Comparison of ENCODE assay signal across 1 cellular context in genomic region chr15:32677238-32677750, GRCh38.
A peak's percentile ranks its signal among the peaks of the same experiment; 100 is the strongest.
TF ChIP-seq lines count a peak whose summit lies in the region.

No MANE protein-coding gene starts in this region.

TF ChIP-seq in HepG2, 621 proteins besides CTCF, POLR2A, EP300 and RAD21 (continued from another document and continues in another):
- TF ChIP-seq ZNF704 (CRISPR knock-in tag; IDR thresholded peaks at IDR 0.05; ENCODE audit: borderline replicate concordance) (no peak), ZNF570 (CRISPR knock-in tag; IDR thresholded peaks at IDR 0.05; ENCODE audit: borderline replicate concordance) (no peak), REPIN1 (CRISPR knock-in tag; IDR thresholded peaks at IDR 0.05; ENCODE audit: borderline replicate concordance, low read depth) (no peak; the same call in 1 of the 2 replicates), SOX5 (CRISPR knock-in tag; IDR thresholded peaks at IDR 0.05; ENCODE audit: borderline replicate concordance) (peak; percentile 81; the same call in 1 of the 2 replicates), ZNF660 (CRISPR knock-in tag; IDR thresholded peaks at IDR 0.05; ENCODE audit: borderline replicate concordance, low read depth) (no peak), ZBTB43 (CRISPR knock-in tag; conservative IDR thresholded peaks at IDR 0.05) (peak; percentile 56; the same call in 1 of the 2 replicates), ZSCAN20 (CRISPR knock-in tag; IDR thresholded peaks at IDR 0.05; ENCODE audit: borderline replicate concordance) (no peak), PRDM4 (CRISPR knock-in tag; IDR thresholded peaks at IDR 0.05; ENCODE audit: borderline replicate concordance) (no peak), RARA (CRISPR knock-in tag; IDR thresholded peaks at IDR 0.05) (0 out of 2 replicates have a peak, but pooled peaks have one; percentile 21), CAMTA2 (CRISPR knock-in tag; IDR thresholded peaks at IDR 0.05; ENCODE audit: borderline replicate concordance) (no peak), ZFP37 (CRISPR knock-in tag; IDR thresholded peaks at IDR 0.05; ENCODE audit: borderline replicate concordance) (0 out of 2 replicates have a peak, but pooled peaks have one; percentile 43), CHD2 (IDR thresholded peaks at IDR 0.05; ENCODE audit: low read depth, low read length) (no peak), ZNF644 (CRISPR knock-in tag; IDR thresholded peaks at IDR 0.05; ENCODE audit: low read depth) (peak; percentile 74), THYN1 (CRISPR knock-in tag; IDR thresholded peaks at IDR 0.05; ENCODE audit: borderline replicate concordance, low read depth) (no peak), RORA (CRISPR knock-in tag; IDR thresholded peaks at IDR 0.05) (no peak), FOXP4 (CRISPR knock-in tag; IDR thresholded peaks at IDR 0.05) (peak; percentile 89), ZNF670 (CRISPR knock-in tag; IDR thresholded peaks at IDR 0.05; ENCODE audit: borderline replicate concordance) (no peak), MXD3 (CRISPR knock-in tag; IDR thresholded peaks at IDR 0.05) (no peak), HNF1B (CRISPR knock-in tag; IDR thresholded peaks at IDR 0.05) (peak; percentile 64), SIX4 (CRISPR knock-in tag; IDR thresholded peaks at IDR 0.05) (peak; percentile 90), ATF2 (CRISPR knock-in tag; IDR thresholded peaks at IDR 0.05) (0 out of 2 replicates have a peak, but pooled peaks have one; percentile 2), IRF2 (CRISPR knock-in tag; IDR thresholded peaks at IDR 0.05) (peak; percentile 21; the same call in 1 of the 2 replicates), GMEB1 (CRISPR knock-in tag; IDR thresholded peaks at IDR 0.05; ENCODE audit: borderline replicate concordance) (0 out of 2 replicates have a peak, but pooled peaks have one; percentile 5), ZNF75D (CRISPR knock-in tag; IDR thresholded peaks at IDR 0.05; ENCODE audit: borderline replicate concordance) (no peak), STAG1 (CRISPR knock-in tag; IDR thresholded peaks at IDR 0.05) (no peak), TAF1 (CRISPR knock-in tag; IDR thresholded peaks at IDR 0.05) (peak; percentile 22; the same call in 1 of the 2 replicates), ZNF574 (CRISPR knock-in tag; IDR thresholded peaks at IDR 0.05) (0 out of 2 replicates have a peak, but pooled peaks have one; percentile 29), GTF2F1 (IDR thresholded peaks at IDR 0.05; ENCODE audit: low read length) (no peak), SAP130 (CRISPR knock-in tag; IDR thresholded peaks at IDR 0.05; ENCODE audit: low read depth) (peak; percentile 63), PPARG (CRISPR knock-in tag; conservative IDR thresholded peaks at IDR 0.05) (no peak), ZBTB37 (CRISPR knock-in tag; IDR thresholded peaks at IDR 0.05) (0 out of 2 replicates have a peak, but pooled peaks have one; percentile 16), HNF1A (IDR thresholded peaks at IDR 0.05; ENCODE audit: low read depth) (peak; percentile 93), HNF1A (CRISPR knock-in tag; IDR thresholded peaks at IDR 0.05; ENCODE audit: borderline replicate concordance) (peak; percentile 96)
